In genomic region chr7:64610997-64611396, GRCh38 we compare ENCODE assay signal across 1 cellular context.
A peak's percentile ranks its signal among the peaks of the same experiment; 100 is the strongest.
TF ChIP-seq lines count a peak whose summit lies in the region.

No MANE protein-coding gene starts in this region.

TF ChIP-seq in HepG2, 621 proteins besides CTCF, POLR2A, EP300 and RAD21:
- 0 out of 2 replicates have a peak, but pooled peaks have one; percentile 30 for TF ChIP-seq CEBPB (IDR thresholded peaks at IDR 0.05; ENCODE audit: borderline replicate concordance, low read depth, low read length)
- TF ChIP-seq MEF2D (CRISPR knock-in tag; IDR thresholded peaks at IDR 0.05): no peak
TF ChIP-seq in HepG2: peak in this region for 1.
